In genomic region chrX:125094901-125095300, GRCh38 we compare ENCODE assay signal across 9 cellular contexts.
"Had no signal": no experiment of that assay in that cellular context is flagged by ENCODE, and none has a peak within 500 bp of the region (broad histone marks: within the 10 kb centered on the region; RNA-seq: fewer than 3 reads in every experiment).

No MANE protein-coding gene starts in this region.

- H3K4me3 ChIP-seq: GM23338 had no signal

- H3K4me2 ChIP-seq: GM23338 had no signal

- H3K4me3 Mint-ChIP-seq: GM23338, H9, IgD-negative memory B cell had no signal

- ATAC-seq: GM23338, HepG2 had no signal

- H2AFZ ChIP-seq: GM23338 had no signal

- FAIRE-seq: H1, H54, HepG2 had no signal

- H3K27me3 Mint-ChIP-seq: IgD-negative memory B cell had no signal

- DNase-seq: H9, HCEC 1CT, KG1 had no signal

- H3K4me1 Mint-ChIP-seq: GM23338, IgD-negative memory B cell had no signal

- H3K9me3 Mint-ChIP-seq: GM23338, H9 had no signal

- H3K27ac ChIP-seq: HL-60 had no signal

- H3K27ac Mint-ChIP-seq: GM23338, H9, IgD-negative memory B cell had no signal
